In genomic region chr13:43307921-43308433, GRCh38 we compare ENCODE assay signal across 7 cellular contexts.
DNase-seq lines count a peak whose midpoint lies in the region; ATAC-seq, FAIRE-seq and TF ChIP-seq lines count a peak whose summit lies in the region.

No MANE protein-coding gene starts in this region.

- H3K9me3 ChIP-seq in K562 (replicated peaks; ENCODE audit: control insufficient read depth, insufficient read depth, low read depth, low read length) (no peaks in the 10 kb centered on the region), upper lobe of left lung (no peaks in the 10 kb centered on the region)

- FAIRE-seq in K562 (lab: Jason Lieb, UNC) = no peak

- H3K9ac ChIP-seq in K562 (ENCODE audit: insufficient read depth in 1 of 2, low read depth in 2 of 2, low read length in 2 of 2) = no peak overlapping the region

- H3K4me3 ChIP-seq in K562 (no peak overlapping the region), upper lobe of left lung (no peak overlapping the region)

- no peaks in the 10 kb centered on the region for H3K79me2 ChIP-seq in K562 (ENCODE audit: control insufficient read depth, insufficient read depth, low read length)

- intact Hi-C loops in K562 (cut with micrococcal nuclease) = no loop called here

- TF ChIP-seq RAD21 in K562 (CRISPR knock-in tag; conservative IDR thresholded peaks at IDR 0.05 in 1 of 2, IDR thresholded peaks at IDR 0.05 in 1 of 2) = no peak

- H3K4me1 ChIP-seq in K562 (replicated peaks in 1 of 2; ENCODE audit: control insufficient read depth in 2 of 2, insufficient read depth in 2 of 2, low read length in 2 of 2) (no peaks in the 10 kb centered on the region), upper lobe of left lung (peaks cover 0 to 6% (median 3%) of the 10 kb centered on the region in 4 donors)

- peak; percentile 35 for DNase-seq in NCI-H2171 (lab: John Stamatoyannopoulos, UW)
- peak in 1 of 4 experiments; percentile 4 for DNase-seq in K562 (ENCODE audit: extremely low read depth in 1 of 4, low spot score in 3 of 4)
- peak; percentile 88 for DNase-seq in left lobe of liver (ENCODE audit: low spot score)
- DNase-seq in upper lobe of left lung = peak in 1 of 2 donors; percentile 67
- no peak for DNase-seq in activated gamma-delta T cell (lab: John Stamatoyannopoulos, UW)

- TF ChIP-seq CTCF in K562 (IDR thresholded peaks at IDR 0.05 in 2 of 3, conservative IDR thresholded peaks at IDR 0.05 in 1 of 3; ENCODE audit: insufficient read depth in 2 of 3, low read depth in 1 of 3, low read length in 3 of 3) (no peak), upper lobe of left lung (IDR thresholded peaks at IDR 0.05) (no peak)

- TF ChIP-seq POLR2A in K562 (conservative IDR thresholded peaks at IDR 0.05) = no peak
- no peak for TF ChIP-seq POLR2A in upper lobe of left lung (IDR thresholded peaks at IDR 0.05)

- ATAC-seq in GM18867 (IDR thresholded peaks at IDR 0.05; ENCODE audit: unreplicated experiment) (peak; percentile 85), HG03025 (IDR thresholded peaks at IDR 0.05; ENCODE audit: low FRiP score, unreplicated experiment) (peak; percentile 67), K562 (peak; percentile 52), left lobe of liver (peak; percentile 83), upper lobe of left lung (ENCODE audit: low FRiP score in 2 of 2) (peak; percentile 17 to 90)

- H4K20me1 ChIP-seq in K562 (replicated peaks; ENCODE audit: control insufficient read depth, insufficient read depth, low read length) = no peaks in the 10 kb centered on the region

- WGBS in K562 (ENCODE audit: insufficient coverage, low coverage, missing lambda C conversion rate) = 2% methylated on average over 6 of the region's 7 CpGs
- 34 to 36% methylated on average over 7 of the region's 7 CpGs for WGBS in upper lobe of left lung, 2 donors

- no TSS peak for BruUV-seq in K562 (replicated peaks; lab: Mats Ljungman, UMichigan)

- no peaks in the 10 kb centered on the region; a peak in 1 of 5 replicates for H3K27me3 ChIP-seq in K562 (ENCODE audit: control insufficient read depth in 2 of 2, insufficient read depth in 2 of 2, low read length in 2 of 2)
- no peaks in the 10 kb centered on the region for H3K27me3 ChIP-seq in upper lobe of left lung

- POLR2A ChIA-PET in K562 (lab: Yijun Ruan, JAX) = no interaction called here

- H3K27ac ChIP-seq in K562 (ENCODE audit: extremely low read depth, low read depth, low read length) = no peak overlapping the region
- H3K27ac ChIP-seq in upper lobe of left lung = no peak overlapping the region

- no peak overlapping the region for H3K4me2 ChIP-seq in K562 (ENCODE audit: insufficient read depth, low read length)

- no peaks in the 10 kb centered on the region for H3K36me3 ChIP-seq in K562 (ENCODE audit: control insufficient read depth, insufficient read depth, low read length)
- H3K36me3 ChIP-seq in upper lobe of left lung = no peaks in the 10 kb centered on the region

- in situ Hi-C loops in K562 (cut with MboI) = no loop called here

- TF ChIP-seq EP300 in K562 (IDR thresholded peaks at IDR 0.05; ENCODE audit: low read length) (no peak), upper lobe of left lung (IDR thresholded peaks at IDR 0.05) (no peak)

- no peaks in the 10 kb centered on the region for H3K9me1 ChIP-seq in K562 (ENCODE audit: control insufficient read depth, insufficient read depth, low read length)

- no peak overlapping the region for H2AFZ ChIP-seq in K562 (ENCODE audit: low read depth, low read length)

- CTCF ChIA-PET in K562 (lab: Yijun Ruan, JAX; ENCODE audit: low intra/inter-chr PET ratio) = no interaction called here

TF ChIP-seq in K562, 482 proteins besides CTCF, POLR2A, EP300 and RAD21 (continues in another document):
- TF ChIP-seq, protein P1, sequence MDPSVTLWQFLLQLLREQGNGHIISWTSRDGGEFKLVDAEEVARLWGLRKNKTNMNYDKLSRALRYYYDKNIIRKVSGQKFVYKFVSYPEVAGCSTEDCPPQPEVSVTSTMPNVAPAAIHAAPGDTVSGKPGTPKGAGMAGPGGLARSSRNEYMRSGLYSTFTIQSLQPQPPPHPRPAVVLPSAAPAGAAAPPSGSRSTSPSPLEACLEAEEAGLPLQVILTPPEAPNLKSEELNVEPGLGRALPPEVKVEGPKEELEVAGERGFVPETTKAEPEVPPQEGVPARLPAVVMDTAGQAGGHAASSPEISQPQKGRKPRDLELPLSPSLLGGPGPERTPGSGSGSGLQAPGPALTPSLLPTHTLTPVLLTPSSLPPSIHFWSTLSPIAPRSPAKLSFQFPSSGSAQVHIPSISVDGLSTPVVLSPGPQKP (CRISPR knock-in tag; IDR thresholded peaks at IDR 0.05) = no peak
- TF ChIP-seq TAF9B (IDR thresholded peaks at IDR 0.05; ENCODE audit: partially characterized antibody) (no peak), ZNF140 (CRISPR knock-in tag; IDR thresholded peaks at IDR 0.05) (no peak), ZNF316 (IDR thresholded peaks at IDR 0.05) (no peak), MCM5 (IDR thresholded peaks at IDR 0.05; ENCODE audit: low read depth) (no peak), RBBP5 (IDR thresholded peaks at IDR 0.05; ENCODE audit: borderline replicate concordance, insufficient read depth, low read length, poor library complexity, severe bottlenecking) (no peak), CSDE1 (IDR thresholded peaks at IDR 0.05) (no peak), RFX5 (IDR thresholded peaks at IDR 0.05; ENCODE audit: low read depth, low read length) (no peak), MAFK (IDR thresholded peaks at IDR 0.05; ENCODE audit: low read length) (no peak), ZKSCAN3 (CRISPR knock-in tag; IDR thresholded peaks at IDR 0.05) (no peak), ZFP30 (CRISPR knock-in tag; IDR thresholded peaks at IDR 0.05; ENCODE audit: borderline replicate concordance) (no peak), CBFA2T3 (IDR thresholded peaks at IDR 0.05) (no peak), NFIC (IDR thresholded peaks at IDR 0.05) (peak; percentile 52; the same call in 1 of the 2 replicates), NFXL1 (CRISPR knock-in tag; IDR thresholded peaks at IDR 0.05) (no peak), RBM25 (IDR thresholded peaks at IDR 0.05; ENCODE audit: low read depth, low read length, severe bottlenecking) (no peak)
- TF ChIP-seq, protein P2, sequence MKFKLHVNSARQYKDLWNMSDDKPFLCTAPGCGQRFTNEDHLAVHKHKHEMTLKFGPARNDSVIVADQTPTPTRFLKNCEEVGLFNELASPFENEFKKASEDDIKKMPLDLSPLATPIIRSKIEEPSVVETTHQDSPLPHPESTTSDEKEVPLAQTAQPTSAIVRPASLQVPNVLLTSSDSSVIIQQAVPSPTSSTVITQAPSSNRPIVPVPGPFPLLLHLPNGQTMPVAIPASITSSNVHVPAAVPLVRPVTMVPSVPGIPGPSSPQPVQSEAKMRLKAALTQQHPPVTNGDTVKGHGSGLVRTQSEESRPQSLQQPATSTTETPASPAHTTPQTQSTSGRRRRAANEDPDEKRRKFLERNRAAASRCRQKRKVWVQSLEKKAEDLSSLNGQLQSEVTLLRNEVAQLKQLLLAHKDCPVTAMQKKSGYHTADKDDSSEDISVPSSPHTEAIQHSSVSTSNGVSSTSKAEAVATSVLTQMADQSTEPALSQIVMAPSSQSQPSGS (CRISPR knock-in tag; IDR thresholded peaks at IDR 0.05) = no peak
- TF ChIP-seq, protein P3, sequence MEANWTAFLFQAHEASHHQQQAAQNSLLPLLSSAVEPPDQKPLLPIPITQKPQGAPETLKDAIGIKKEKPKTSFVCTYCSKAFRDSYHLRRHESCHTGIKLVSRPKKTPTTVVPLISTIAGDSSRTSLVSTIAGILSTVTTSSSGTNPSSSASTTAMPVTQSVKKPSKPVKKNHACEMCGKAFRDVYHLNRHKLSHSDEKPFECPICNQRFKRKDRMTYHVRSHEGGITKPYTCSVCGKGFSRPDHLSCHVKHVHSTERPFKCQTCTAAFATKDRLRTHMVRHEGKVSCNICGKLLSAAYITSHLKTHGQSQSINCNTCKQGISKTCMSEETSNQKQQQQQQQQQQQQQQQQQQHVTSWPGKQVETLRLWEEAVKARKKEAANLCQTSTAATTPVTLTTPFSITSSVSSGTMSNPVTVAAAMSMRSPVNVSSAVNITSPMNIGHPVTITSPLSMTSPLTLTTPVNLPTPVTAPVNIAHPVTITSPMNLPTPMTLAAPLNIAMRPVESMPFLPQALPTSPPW (CRISPR knock-in tag; IDR thresholded peaks at IDR 0.05) = peak; percentile 42
- TF ChIP-seq, protein P4, sequence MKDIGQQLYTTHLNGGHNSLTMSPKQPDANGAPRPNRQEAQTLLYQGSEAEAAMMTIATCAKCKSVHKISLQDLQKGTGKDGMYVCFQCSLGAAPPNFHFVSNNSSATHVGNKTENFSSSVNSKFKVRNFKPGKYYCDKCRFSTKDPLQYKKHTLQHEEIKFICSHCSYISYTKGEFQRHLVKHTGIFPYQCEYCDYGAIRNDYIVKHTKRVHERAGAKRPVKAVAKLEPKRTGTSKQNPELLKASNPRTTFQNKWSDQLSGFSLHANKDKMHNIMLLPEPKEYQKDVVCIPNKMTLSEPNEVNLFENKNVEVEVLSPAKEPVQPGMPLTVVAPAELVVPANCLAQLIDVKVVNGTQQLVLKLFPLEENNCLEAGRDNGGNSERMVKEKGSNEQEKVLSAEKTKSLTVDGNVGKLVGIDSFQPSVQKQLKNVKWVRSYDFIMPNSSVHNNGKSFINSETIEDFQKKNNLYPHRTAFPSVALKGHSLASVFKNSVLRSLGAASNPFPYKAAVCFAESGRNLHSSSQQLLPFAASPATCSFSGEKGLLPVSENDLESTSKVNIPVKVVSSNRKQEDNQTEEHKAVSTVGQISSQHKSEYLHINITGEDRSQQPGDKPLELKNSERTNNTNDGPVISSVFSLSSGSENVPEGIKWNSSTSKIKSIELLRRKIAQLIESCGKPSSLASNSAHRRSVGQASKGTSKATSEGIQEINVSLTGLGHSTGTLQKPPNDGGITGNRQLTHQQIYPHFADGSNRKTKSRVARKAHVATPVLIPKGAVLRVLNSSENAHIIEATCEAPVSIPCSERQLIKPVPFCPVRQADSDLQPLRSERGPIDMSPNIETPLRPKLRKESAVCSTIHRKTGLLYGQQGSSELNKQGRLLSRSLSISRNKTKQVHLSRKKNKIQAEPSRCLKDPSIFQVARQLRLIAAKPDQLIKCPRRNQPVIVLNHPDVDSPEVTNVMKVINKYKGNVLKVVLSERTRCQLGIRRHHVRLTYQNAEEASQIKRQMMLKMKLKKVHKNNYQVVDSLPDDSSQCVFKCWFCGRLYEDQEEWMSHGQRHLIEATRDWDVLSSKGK (CRISPR knock-in tag; IDR thresholded peaks at IDR 0.05) = no peak
- TF ChIP-seq, protein P5, sequence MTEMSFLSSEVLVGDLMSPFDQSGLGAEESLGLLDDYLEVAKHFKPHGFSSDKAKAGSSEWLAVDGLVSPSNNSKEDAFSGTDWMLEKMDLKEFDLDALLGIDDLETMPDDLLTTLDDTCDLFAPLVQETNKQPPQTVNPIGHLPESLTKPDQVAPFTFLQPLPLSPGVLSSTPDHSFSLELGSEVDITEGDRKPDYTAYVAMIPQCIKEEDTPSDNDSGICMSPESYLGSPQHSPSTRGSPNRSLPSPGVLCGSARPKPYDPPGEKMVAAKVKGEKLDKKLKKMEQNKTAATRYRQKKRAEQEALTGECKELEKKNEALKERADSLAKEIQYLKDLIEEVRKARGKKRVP (CRISPR knock-in tag; IDR thresholded peaks at IDR 0.05) = 0 out of 2 replicates have a peak, but pooled peaks have one; percentile 19
